ENCODE assay signal across 17 cellular contexts in the genomic region with DNA sequence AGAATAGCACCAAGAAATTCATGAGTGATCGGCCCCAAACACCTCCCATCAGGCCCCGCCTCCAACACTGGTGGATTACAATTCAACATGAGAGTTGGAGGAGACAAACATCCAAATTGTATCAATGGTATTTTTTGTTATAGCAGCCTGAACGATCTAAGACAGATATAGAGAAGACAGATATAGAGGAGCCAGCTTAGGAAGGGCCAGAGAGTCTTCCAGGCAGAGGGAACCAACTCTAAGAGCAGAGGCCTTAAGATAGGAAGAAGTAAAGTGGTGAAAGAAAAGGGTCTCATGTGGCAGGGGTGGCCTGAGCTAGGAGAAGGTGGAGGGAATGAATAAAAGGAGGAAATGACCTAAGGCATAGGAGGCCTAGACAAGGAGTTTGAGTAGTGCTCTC.
DNase-seq lines count a peak whose midpoint lies in the region; ATAC-seq and TF ChIP-seq lines count a peak whose summit lies in the region.
"Had no signal": no experiment of that assay in that cellular context is flagged by ENCODE, and none has a peak within 500 bp of the region (broad histone marks: within the 10 kb centered on the region; RNA-seq: fewer than 3 reads in every experiment).

No MANE protein-coding gene starts in this region.

- intact Hi-C loops in CD4-positive, alpha-beta T cell (cut with DNase I, micrococcal nuclease): loop anchor here (5.0 to 10.0 kb wide), 4 partner anchors 39 to 239 kb away; no protein-coding TSS in a partner anchor
- intact Hi-C loops in PC-9 (cut with micrococcal nuclease; ENCODE audit: unreplicated experiment): loop anchor here (5.0 to 10.0 kb wide), 2 partner anchors 391 to 816 kb away; no protein-coding TSS in a partner anchor

- TF ChIP-seq CTCF in CD4-positive, alpha-beta T cell (IDR thresholded peaks at IDR 0.05): no peak
- TF ChIP-seq CTCF in PC-9 (conservative IDR thresholded peaks at IDR 0.05) (no peak), endodermal cell (conservative IDR thresholded peaks at IDR 0.05) (no peak), neutrophil (IDR thresholded peaks at IDR 0.05) (no peak)

- no peaks in the 10 kb centered on the region for H3K9me2 ChIP-seq in PC-9 (ENCODE audit: insufficient read depth)

- CTCF ChIA-PET in CD4-positive, alpha-beta T cell (lab: Charles Lee): no interaction called here
- CTCF ChIA-PET in PC-9 (lab: Charles Lee): interaction anchor here (1.4 kb wide), 1 partner anchor 157 kb away, joined by 3 read pairs; no protein-coding TSS in a partner anchor
- CTCF ChIA-PET in activated CD8-positive, alpha-beta memory T cell treated with anti-CD3 and anti-CD28 coated beads, Interleukin-2, amount 10 ng/mL, durations not matched to agents 7 days and 5 days (lab: Charles Lee): no interaction called here

- H3K9me3 Mint-ChIP-seq in CD4-positive, alpha-beta T cell: no peaks in the 10 kb centered on the region
- no peaks in the 10 kb centered on the region for H3K9me3 Mint-ChIP-seq in endodermal cell
- peaks cover 2% of the 10 kb centered on the region for H3K9me3 Mint-ChIP-seq in activated CD8-positive, alpha-beta memory T cell treated with anti-CD3 and anti-CD28 coated beads, Interleukin-2, amount 10 ng/mL, durations not matched to agents 7 days and 5 days (ENCODE audit: low read depth)
- H3K9me3 Mint-ChIP-seq: T-helper 2 cell treated with Interferon-gamma antibody and Interleukin-4, amounts not matched to agents 5 μg/mL and 100 μg/mL, for 36 hours had no signal

- no peak overlapping the region for H2AFZ ChIP-seq in PC-9

- peak overlapping the region; percentile 80 for H3K4me2 ChIP-seq in PC-9

- H3K4me3 ChIP-seq in PC-9 (no peak overlapping the region), endodermal cell (ENCODE audit: low read length) (no peak overlapping the region), neutrophil (ENCODE audit: low read depth in 1 of 2, low read length in 1 of 2) (no peak overlapping the region), H7 (ENCODE audit: insufficient read depth, low read depth, low read length) (no peak overlapping the region)
- H3K4me3 ChIP-seq: breast epithelium, pancreas, uterus had no signal

- no peaks in the 10 kb centered on the region for H3K27me3 ChIP-seq in CD4-positive, alpha-beta T cell (ENCODE audit: control insufficient read depth, insufficient read depth, low read length)
- H3K27me3 ChIP-seq in PC-9 (ENCODE audit: insufficient read depth, low read depth) (no peaks in the 10 kb centered on the region), endodermal cell (ENCODE audit: control insufficient read depth, insufficient read depth, low read length, poor library complexity, severe bottlenecking) (no peaks in the 10 kb centered on the region), neutrophil (no peaks in the 10 kb centered on the region), H7 (ENCODE audit: control insufficient read depth, insufficient read depth, low read length) (no peaks in the 10 kb centered on the region)
- H3K27me3 ChIP-seq: breast epithelium, pancreas, uterus had no signal

- no peak for DNase-seq in CD4-positive, alpha-beta T cell
- DNase-seq in PC-9 (no peak), endodermal cell (no peak), iPS-NIHi7 (ENCODE audit: extremely low spot score) (no peak), H7 (no peak)
- no peak for DNase-seq in activated CD8-positive, alpha-beta memory T cell treated with anti-CD3 and anti-CD28 coated beads, Interleukin-2, amount 10 ng/mL, durations not matched to agents 7 days and 5 days
- DNase-seq: activated CD4-positive, alpha-beta T cell treated with anti-CD3 and anti-CD28 coated beads, Interleukin-2, amount 50 U/mL, for 4 hours; activated gamma-delta T cell; DMS79 treated with DMSO at 0.1 percent for 48 hours; left ventricle myocardium superior; NCI-H1417 treated with DMSO at 0.1 percent for 48 hours; pancreas; uterus had no signal

- no peaks in the 10 kb centered on the region for H3K9me3 ChIP-seq in CD4-positive, alpha-beta T cell (ENCODE audit: control insufficient read depth, low read length)
- H3K9me3 ChIP-seq in PC-9 (ENCODE audit: insufficient read depth, low read depth): no peaks in the 10 kb centered on the region
- no peaks in the 10 kb centered on the region for H3K9me3 ChIP-seq in endodermal cell (ENCODE audit: control insufficient read depth, low read length)
- no peaks in the 10 kb centered on the region for H3K9me3 ChIP-seq in neutrophil
- H3K9me3 ChIP-seq: breast epithelium, pancreas, uterus had no signal

- no peak overlapping the region for H3K9ac ChIP-seq in endodermal cell (ENCODE audit: extremely low read depth, low read length, poor library complexity, severe bottlenecking)

- H3K36me3 ChIP-seq in PC-9 (ENCODE audit: low read depth): no peaks in the 10 kb centered on the region
- no peaks in the 10 kb centered on the region for H3K36me3 ChIP-seq in endodermal cell (ENCODE audit: control insufficient read depth, insufficient read depth, low read length)
- no peaks in the 10 kb centered on the region for H3K36me3 ChIP-seq in neutrophil
- no peaks in the 10 kb centered on the region for H3K36me3 ChIP-seq in H7 (replicated peaks; ENCODE audit: control insufficient read depth, insufficient read depth, low read length)
- H3K36me3 ChIP-seq: breast epithelium, pancreas, uterus had no signal

- no peaks in the 10 kb centered on the region for H4K20me1 ChIP-seq in PC-9 (ENCODE audit: insufficient read depth)

- POLR2A ChIA-PET in CD4-positive, alpha-beta T cell (lab: Charles Lee): interaction anchor here (1.1 to 10.8 kb wide), 2 partner anchors 158 to 305 kb away, joined by 4 to 523 read pairs; partner anchors contain the start of gene TBL1XR1
- POLR2A ChIA-PET in PC-9 (lab: Charles Lee; ENCODE audit: unreplicated experiment): no interaction called here

- H3K79me2 ChIP-seq in PC-9 (ENCODE audit: low read depth): no peaks in the 10 kb centered on the region

- peaks cover 53% of the 10 kb centered on the region for H3F3A ChIP-seq in PC-9 (ENCODE audit: insufficient read depth, low read depth)

- H3K27ac Mint-ChIP-seq in CD4-positive, alpha-beta T cell: peak overlapping the region; percentile 100
- H3K27ac Mint-ChIP-seq in endodermal cell: peak overlapping the region; percentile 8
- H3K27ac Mint-ChIP-seq in activated CD8-positive, alpha-beta memory T cell treated with anti-CD3 and anti-CD28 coated beads, Interleukin-2, amount 10 ng/mL, durations not matched to agents 7 days and 5 days: no peak overlapping the region
- H3K27ac Mint-ChIP-seq: T-helper 2 cell treated with Interferon-gamma antibody and Interleukin-4, amounts not matched to agents 5 μg/mL and 100 μg/mL, for 36 hours had no signal

- WGBS in endodermal cell (ENCODE audit: insufficient coverage in 1 of 2, insufficient read length in 1 of 2), 2 experiments: 95 to 100% methylated on average over 3 of the region's 3 CpGs

- ATAC-seq in CD4-positive, alpha-beta T cell (ENCODE audit: poor library complexity): no peak
- no peak for ATAC-seq in activated CD8-positive, alpha-beta memory T cell treated with anti-CD3 and anti-CD28 coated beads, Interleukin-2, amount 10 ng/mL, durations not matched to agents 7 days and 5 days
- ATAC-seq in HG03342 (IDR thresholded peaks at IDR 0.05; ENCODE audit: unreplicated experiment): no peak
- ATAC-seq: left ventricle myocardium superior, pancreas had no signal

- H3K27me3 Mint-ChIP-seq in CD4-positive, alpha-beta T cell: peaks cover 13% of the 10 kb centered on the region
- no peaks in the 10 kb centered on the region for H3K27me3 Mint-ChIP-seq in endodermal cell (ENCODE audit: insufficient read depth)
- peaks cover 3% of the 10 kb centered on the region for H3K27me3 Mint-ChIP-seq in activated CD8-positive, alpha-beta memory T cell treated with anti-CD3 and anti-CD28 coated beads, Interleukin-2, amount 10 ng/mL, durations not matched to agents 7 days and 5 days

- H3K27ac ChIP-seq in CD4-positive, alpha-beta T cell (ENCODE audit: low read depth, low read length): no peak overlapping the region
- H3K27ac ChIP-seq in PC-9: peak overlapping the region; percentile 96
- no peak overlapping the region for H3K27ac ChIP-seq in endodermal cell (ENCODE audit: low read depth, low read length)
- H3K27ac ChIP-seq in neutrophil: peak overlapping the region; percentile 11
- H3K27ac ChIP-seq: breast epithelium had no signal

- peaks cover 18% of the 10 kb centered on the region for H3K36me3 Mint-ChIP-seq in CD4-positive, alpha-beta T cell (ENCODE audit: low read depth)
- no peaks in the 10 kb centered on the region for H3K36me3 Mint-ChIP-seq in endodermal cell (ENCODE audit: low read depth)
- H3K36me3 Mint-ChIP-seq in activated CD8-positive, alpha-beta memory T cell treated with anti-CD3 and anti-CD28 coated beads, Interleukin-2, amount 10 ng/mL, durations not matched to agents 7 days and 5 days: peaks cover 6% of the 10 kb centered on the region

- H3K4me1 ChIP-seq in PC-9 (replicated peaks; ENCODE audit: insufficient read depth): peaks cover 59% of the 10 kb centered on the region
- H3K4me1 ChIP-seq in endodermal cell (ENCODE audit: control insufficient read depth, insufficient read depth, low read length): peaks cover 22% of the 10 kb centered on the region
- H3K4me1 ChIP-seq in neutrophil (ENCODE audit: control insufficient read depth in 1 of 2, insufficient read depth in 1 of 2, low read depth in 1 of 2, low read length in 1 of 2): peaks cover 56 to 63% of the 10 kb centered on the region in 2 experiments

- no peak overlapping the region for H3K4me3 Mint-ChIP-seq in CD4-positive, alpha-beta T cell
- no peak overlapping the region for H3K4me3 Mint-ChIP-seq in endodermal cell
- H3K4me3 Mint-ChIP-seq in activated CD8-positive, alpha-beta memory T cell treated with anti-CD3 and anti-CD28 coated beads, Interleukin-2, amount 10 ng/mL, durations not matched to agents 7 days and 5 days: no peak overlapping the region
- H3K4me3 Mint-ChIP-seq: T-helper 2 cell treated with Interferon-gamma antibody and Interleukin-4, amounts not matched to agents 5 μg/mL and 100 μg/mL, for 36 hours had no signal

- peaks cover 57% of the 10 kb centered on the region for H3K4me1 Mint-ChIP-seq in CD4-positive, alpha-beta T cell (ENCODE audit: low read depth)
- H3K4me1 Mint-ChIP-seq in endodermal cell: peaks cover 52% of the 10 kb centered on the region
- H3K4me1 Mint-ChIP-seq in activated CD8-positive, alpha-beta memory T cell treated with anti-CD3 and anti-CD28 coated beads, Interleukin-2, amount 10 ng/mL, durations not matched to agents 7 days and 5 days: peaks cover 39% of the 10 kb centered on the region

- no TSS peak for BruUV-seq in PC-9 (replicated peaks; lab: Mats Ljungman, UMichigan)

Comparison
In these comparisons a context has a peak if more than half of its experiments do, and no peak if none do; other contexts are left out.
1. H3K27ac ChIP-seq: peak in PC-9 (single experiment) and neutrophil (single experiment); none in CD4-positive, alpha-beta T cell (single experiment) and endodermal cell (single experiment).